ENCODE assay signal across 9 cellular contexts in genomic region chr20:40687384-40688128, GRCh38. TPM values are rescaled to one million over a fixed set of nuclear protein-coding genes. Genes with fewer than 3 reads are reported as not detected.
DNase-seq lines count a peak whose midpoint lies in the region; ATAC-seq, FAIRE-seq and TF ChIP-seq lines count a peak whose summit lies in the region.
"Had no signal": no experiment of that assay in that cellular context is flagged by ENCODE, and none has a peak within 500 bp of the region (broad histone marks: within the 10 kb centered on the region; RNA-seq: fewer than 3 reads in every experiment).

No MANE protein-coding gene starts in this region.

- no peak for TF ChIP-seq RAD21 in HepG2 (CRISPR knock-in tag; IDR thresholded peaks at IDR 0.05)

- H3K27ac ChIP-seq in colonic mucosa (peak overlapping the region; percentile 79), HepG2 (ENCODE audit: extremely low read length, insufficient read depth, low read length) (no peak overlapping the region), thoracic aorta (peak overlapping the region; percentile 83 to 98)

- FAIRE-seq in HepG2 (lab: Jason Lieb, UNC) = no peak

- H3K4me3 ChIP-seq in colonic mucosa (peak overlapping the region; percentile 59), HepG2 (replicated peaks in 1 of 3; ENCODE audit: insufficient read depth in 1 of 3, low read depth in 2 of 3, low read length in 3 of 3) (peak overlapping the region in 1 of 3 experiments; percentile 29; a peak in 1 of 6 replicates), thoracic aorta (peak overlapping the region; percentile 77)

- POLR2A ChIA-PET in HepG2 (lab: Yijun Ruan, JAX) = no interaction called here

- BruUV-seq in HepG2 (replicated peaks; lab: Mats Ljungman, UMichigan) = no TSS peak

- no peak overlapping the region for H2AFZ ChIP-seq in HepG2 (ENCODE audit: low read length)

- in situ Hi-C loops in HepG2 (cut with HindIII; ENCODE audit: extremely low pct_ligation_motif_present, low pct_unique_long_range_greater_than_20kb) = loop anchor here (10.0 kb wide), 1 partner anchor 1573 kb away; no protein-coding TSS in a partner anchor

- TF ChIP-seq CTCF in colonic mucosa (IDR thresholded peaks at IDR 0.05) (no peak), HepG2 (CRISPR knock-in tag; IDR thresholded peaks at IDR 0.05) (no peak), thoracic aorta (IDR thresholded peaks at IDR 0.05) (no peak)

- no peak for TF ChIP-seq POLR2A in HepG2 (IDR thresholded peaks at IDR 0.05; ENCODE audit: insufficient read depth in 1 of 2, low read depth in 2 of 2, low read length in 2 of 2)

- H3K27me3 ChIP-seq in colonic mucosa (peaks cover 85% of the 10 kb centered on the region), HepG2 (ENCODE audit: control insufficient read depth in 1 of 2, insufficient read depth in 2 of 2, low read length in 2 of 2) (peaks cover 17 to 49% of the 10 kb centered on the region in 2 experiments), thoracic aorta (replicated peaks; ENCODE audit: insufficient read depth) (no peaks in the 10 kb centered on the region)

- TF ChIP-seq EP300 in HepG2 (IDR thresholded peaks at IDR 0.05; ENCODE audit: low read depth in 2 of 2, low read length in 2 of 2) (no peak), HepG2 (CRISPR knock-in tag; IDR thresholded peaks at IDR 0.05; ENCODE audit: borderline replicate concordance) (no peak)

- intact Hi-C loops in colonic mucosa (cut with DNase I) = no loop called here
- intact Hi-C loops in HepG2 (cut with micrococcal nuclease; ENCODE audit: unreplicated experiment) = no loop called here

- ATAC-seq in HepG2 (no peak), thoracic aorta (ENCODE audit: insufficient number of reproducible peaks, low FRiP score, low read depth) (no peak), HG03095 (IDR thresholded peaks at IDR 0.05; ENCODE audit: unreplicated experiment) (no peak), HG03521 (IDR thresholded peaks at IDR 0.05; ENCODE audit: unreplicated experiment) (no peak)

- H3K9ac ChIP-seq in colonic mucosa (ENCODE audit: low read depth in 2 of 2, low read length in 2 of 2) (peak overlapping the region; percentile 5 to 52), HepG2 (ENCODE audit: insufficient read depth, low read depth, low read length) (no peak overlapping the region)

- peak overlapping the region; percentile 37 for H3K4me2 ChIP-seq in HepG2 (ENCODE audit: low read depth, low read length)

- DNase-seq in NCI-H2029 (lab: John Stamatoyannopoulos, UW) (peak; percentile 23), NCI-H2029 treated with DMSO at 0.1 percent for 48 hours (lab: John Stamatoyannopoulos, UW) (no peak), colonic mucosa (no peak), HepG2 (ENCODE audit: low spot score) (no peak), thoracic aorta (ENCODE audit: low spot score) (no peak), NCI-H2196 (lab: John Stamatoyannopoulos, UW; ENCODE audit: unreplicated experiment) (no peak)
- DNase-seq: CD4-positive, CD25-positive, alpha-beta regulatory T cell had no signal

- no peaks in the 10 kb centered on the region for H3K36me3 ChIP-seq in colonic mucosa
- H3K36me3 ChIP-seq in HepG2 (replicated peaks in 1 of 2; ENCODE audit: control insufficient read depth in 1 of 2, insufficient read depth in 2 of 2, low read length in 2 of 2) = no peaks in the 10 kb centered on the region
- no peaks in the 10 kb centered on the region for H3K36me3 ChIP-seq in thoracic aorta

- no peaks in the 10 kb centered on the region; the same call in 1 of the 2 replicates for H4K20me1 ChIP-seq in HepG2 (ENCODE audit: insufficient read depth, low read length)

- WGBS in HepG2 (ENCODE audit: low lambda C conversion rate) = 6% methylated on average over 46 of the region's 62 CpGs

- peaks cover 11% of the 10 kb centered on the region for H3K4me1 ChIP-seq in colonic mucosa
- H3K4me1 ChIP-seq in HepG2 (ENCODE audit: insufficient read depth, low read length) = peaks cover 16% of the 10 kb centered on the region
- H3K4me1 ChIP-seq in thoracic aorta (ENCODE audit: control insufficient read depth in 1 of 2, low read depth in 2 of 2) = peaks cover 4 to 35% of the 10 kb centered on the region in 2 donors

- H3K79me2 ChIP-seq in HepG2 (ENCODE audit: insufficient read depth, low read length) = no peaks in the 10 kb centered on the region

- CTCF ChIA-PET in HepG2 (lab: Yijun Ruan, JAX; ENCODE audit: low intra/inter-chr PET ratio, low total read pairs) = no interaction called here

- H3K9me3 ChIP-seq in colonic mucosa = no peaks in the 10 kb centered on the region
- H3K9me3 ChIP-seq in HepG2 (ENCODE audit: low read length) = no peaks in the 10 kb centered on the region
- no peaks in the 10 kb centered on the region for H3K9me3 ChIP-seq in thoracic aorta

TF ChIP-seq in HepG2, 621 proteins besides CTCF, POLR2A, EP300 and RAD21 (continues in another document):
- no peak for TF ChIP-seq ZNF543 (CRISPR knock-in tag; IDR thresholded peaks at IDR 0.05)
- no peak for TF ChIP-seq ZHX2 (IDR thresholded peaks at IDR 0.05; ENCODE audit: low read depth)
- TF ChIP-seq ZHX2 (CRISPR knock-in tag; IDR thresholded peaks at IDR 0.05; ENCODE audit: borderline replicate concordance) = no peak
- TF ChIP-seq ZNF660 (CRISPR knock-in tag; IDR thresholded peaks at IDR 0.05; ENCODE audit: borderline replicate concordance, low read depth) = no peak
- no peak for TF ChIP-seq MED8 (CRISPR knock-in tag; IDR thresholded peaks at IDR 0.05; ENCODE audit: insufficient replicate concordance)

RNA-seq across cellular contexts. Expression of gene MAFB, which starts 1.5 kb away (rescaled TPM):
- total RNA-seq in colonic mucosa = 10 to 100 TPM in 1 of 2 donors, 1 to 10 TPM in 1; 2.8 to 11.2 TPM
- total RNA-seq in HepG2 (2016; rRNA removed; fragmentation: Illumina TruSeq; extraction: Trizol) = 0.11 and 0.18 TPM in 2 replicates
- total RNA-seq in HepG2 (2016; cell fraction: cytosol; rRNA removed; fragmentation: Illumina TruSeq; extraction: Trizol; ENCODE audit: low read depth) = not detected in 2 replicates
- 0.06 and 0.27 TPM in 2 replicates for total RNA-seq in HepG2 (2016; cell fraction: insoluble cytoplasmic fraction; rRNA removed; fragmentation: Illumina TruSeq; extraction: Trizol)
- total RNA-seq in HepG2 (2016; cell fraction: membrane; rRNA removed; fragmentation: Illumina TruSeq; extraction: Trizol) = 0.03 and 0.09 TPM in 2 replicates
- 0.13 and 0.25 TPM in 2 replicates for total RNA-seq in HepG2 (2016; cell fraction: nucleus; rRNA removed; fragmentation: Illumina TruSeq; extraction: Trizol)
- 0.08 and 0.14 TPM in 2 replicates for polyA plus RNA-seq in HepG2 (2011; rRNA removed)
- 0.04 and 0.10 TPM in 2 replicates for polyA plus RNA-seq in HepG2 (2011; cell fraction: cytosol; rRNA removed)
- 0.14 and 0.24 TPM in 2 replicates for polyA plus RNA-seq in HepG2 (2011; cell fraction: nucleus; rRNA removed)
- 0.11 and 0.28 TPM in 2 replicates for polyA plus RNA-seq in HepG2 (2012)
- not detected in 2 replicates for polyA plus RNA-seq in HepG2 (2016; cell fraction: cytosol; fragmentation: Illumina TruSeq; extraction: Trizol; ENCODE audit: low read depth)
- 0.26 and 0.32 TPM in 2 replicates for polyA plus RNA-seq in HepG2 (2016; cell fraction: insoluble cytoplasmic fraction; fragmentation: Illumina TruSeq; extraction: Trizol; ENCODE audit: low read depth)
- polyA plus RNA-seq in HepG2 (2016; cell fraction: membrane; fragmentation: Illumina TruSeq; extraction: Trizol; ENCODE audit: low read depth) = 0.05 and 0.07 TPM in 2 replicates
- 0.39 and 0.52 TPM in 2 replicates for polyA plus RNA-seq in HepG2 (2016; cell fraction: nucleus; fragmentation: Illumina TruSeq; extraction: Trizol; ENCODE audit: insufficient read depth, low read depth)
- 0.06 and 0.98 TPM in 2 replicates for polyA minus RNA-seq in HepG2 (2011; rRNA and poly(A)+ RNA removed; ENCODE audit: low replicate concordance)
- polyA minus RNA-seq in HepG2 (2011; cell fraction: cytosol; rRNA and poly(A)+ RNA removed) = 0.18 and 0.20 TPM in 2 replicates
- 0.12 and 0.13 TPM in 2 replicates for polyA minus RNA-seq in HepG2 (2011; cell fraction: nucleus; rRNA and poly(A)+ RNA removed)
- 10 to 100 TPM; 75.0 to 82.9 TPM for total RNA-seq in thoracic aorta
- total RNA-seq: CD4-positive, CD25-positive, alpha-beta regulatory T cell had no signal

Comparison
In these comparisons a context has a peak if more than half of its experiments do, and no peak if none do; other contexts are left out.
1. RNA of gene MAFB, which starts 1.5 kb away (total RNA-seq): 75.0 to 82.9 TPM in thoracic aorta; 2.8 to 11.2 TPM in colonic mucosa and 0.03 to 0.27 TPM in HepG2; every median in the first group is over 4 times any median in the second.